19 cellular contexts compared by ENCODE assay signal in the genomic region with DNA sequence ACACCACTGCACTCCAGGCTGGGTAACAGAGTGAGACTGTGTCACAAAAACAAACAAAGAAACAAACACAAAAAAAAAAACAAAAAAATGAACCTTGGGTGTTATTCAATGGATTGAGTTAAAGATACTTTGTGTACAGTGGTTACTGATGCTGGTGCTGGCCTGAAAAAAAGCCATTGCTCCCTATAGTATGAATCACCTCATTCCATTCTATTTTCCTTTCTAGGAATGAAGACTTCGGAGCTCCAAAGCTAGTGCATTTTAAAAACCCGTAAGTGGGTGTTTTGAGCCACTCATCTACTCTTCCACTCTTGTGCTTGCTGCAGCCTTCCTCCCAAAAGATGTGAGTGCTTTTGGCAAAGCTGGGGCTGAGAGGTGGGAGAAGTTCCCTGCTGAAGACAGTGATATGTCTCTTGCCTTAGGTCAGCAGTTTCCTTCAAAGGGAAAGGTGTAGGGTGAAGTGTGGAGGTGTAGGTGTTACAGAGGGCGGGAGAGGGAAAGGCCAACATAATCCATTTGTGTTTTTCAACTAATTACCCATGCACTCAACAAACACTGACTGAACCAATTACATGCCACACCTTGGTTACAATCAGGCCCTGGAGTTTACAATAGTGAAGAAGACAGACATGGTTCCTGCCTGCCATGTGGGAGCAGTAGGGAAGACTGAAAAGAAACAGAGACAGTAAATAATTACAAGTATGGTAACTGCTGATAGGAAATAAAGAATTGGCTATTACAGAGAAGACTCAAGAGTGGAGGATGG.
"Had no signal": no experiment of that assay in that cellular context is flagged by ENCODE, and none has a peak within 500 bp of the region (broad histone marks: within the 10 kb centered on the region; RNA-seq: fewer than 3 reads in every experiment).

No MANE protein-coding gene starts in this region.

- H3K4me1 ChIP-seq: ascending aorta, gastroesophageal sphincter, tibial nerve, uterus had no signal

- FAIRE-seq: islet of Langerhans had no signal

- H3K27me3 ChIP-seq: ascending aorta, cardiac muscle cell, dorsolateral prefrontal cortex, gastroesophageal sphincter, tibial nerve, uterus had no signal

- H3K4me3 ChIP-seq: ascending aorta, cardiac muscle cell, dorsolateral prefrontal cortex, gastroesophageal sphincter, lung, tibial nerve, uterus had no signal

- H3K9me3 ChIP-seq: ascending aorta, gastroesophageal sphincter, tibial nerve, uterus had no signal

- ATAC-seq: activated T-helper 17 cell treated with anti-CD3 and anti-CD28 coated beads, Interleukin-2, amount 50 U/mL, for 72 hours; gastroesophageal sphincter; stimulated activated naive B cell treated with anti-CD40 and anti-IgM and Interleukin-4, amounts not matched to agents 10 μg/mL and 1 μg/mL and 100 μg/mL, for 72 hours had no signal

- DNase-seq: activated CD4-positive, alpha-beta T cell treated with anti-CD3 and anti-CD28 coated beads, Interleukin-2, amount 50 U/mL, for 48 hours; activated CD4-positive, CD25-positive, alpha-beta regulatory T cell treated with anti-CD3 and anti-CD28 coated beads, Interleukin-2, amount 50 U/mL, for 72 hours; activated naive CD4-positive, alpha-beta T cell treated with Interleukin-2 at 50 U/mL for 16 hours; dorsolateral prefrontal cortex; erythroblast; naive B cell; posterior cingulate gyrus; stimulated activated CD4-positive, alpha-beta T cell treated with anti-CD3 and anti-CD28 coated beads, Interleukin-15, amount 100 ng/mL, for 24 hours; stimulated activated CD4-positive, alpha-beta T cell treated with anti-CD3 and anti-CD28 coated beads, Interleukin-4, amount 100 ng/mL, for 1 hour; stimulated activated naive B cell treated with anti-CD40 and anti-IgM and Interleukin-4, amounts not matched to agents 10 μg/mL and 1 μg/mL and 100 μg/mL, for 72 hours; substantia nigra; uterus had no signal

- H3K36me3 ChIP-seq: ascending aorta, cardiac muscle cell, gastroesophageal sphincter, tibial nerve, uterus had no signal

- H3K27ac ChIP-seq: ascending aorta, cardiac muscle cell, dorsolateral prefrontal cortex, gastroesophageal sphincter, tibial nerve, uterus had no signal
